ENCODE assay signal across 1 cellular context in the genomic region with DNA sequence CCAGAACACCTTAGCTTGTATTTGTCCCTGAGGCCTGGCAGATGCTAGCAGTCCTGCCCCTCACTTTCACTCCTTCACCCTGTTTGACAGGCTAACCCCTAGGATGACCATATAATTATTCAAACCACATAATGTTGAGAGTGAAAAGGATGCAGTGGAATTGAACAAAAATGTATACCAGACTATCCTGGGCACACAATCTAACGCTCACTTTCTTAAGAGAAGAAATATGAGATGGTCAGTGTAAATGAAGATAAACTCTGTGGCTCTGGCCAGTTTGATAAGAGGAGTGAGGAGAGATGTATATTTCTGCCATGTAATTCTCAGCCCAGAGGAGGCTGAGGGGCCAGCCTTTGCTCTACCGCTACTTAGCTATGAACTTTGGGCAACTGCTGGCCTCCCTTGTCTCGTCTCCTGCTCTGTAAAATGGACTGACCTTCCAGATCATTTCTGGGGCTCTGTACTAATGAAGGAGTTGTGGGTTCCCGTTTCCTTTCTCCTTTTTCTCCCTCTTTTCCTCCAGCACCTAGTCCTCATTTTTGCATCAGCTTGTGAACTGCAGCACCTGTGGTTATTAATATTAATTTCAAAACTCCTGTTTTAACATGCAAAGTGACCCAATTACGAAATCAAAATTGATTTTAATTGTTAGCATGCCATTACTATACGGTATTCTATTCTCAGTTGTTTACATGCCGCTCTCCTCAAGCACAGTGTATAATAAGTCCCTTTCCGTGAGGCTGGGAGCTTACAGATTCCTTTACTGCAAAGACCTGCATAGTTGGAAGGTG.
A peak's percentile ranks its signal among the peaks of the same experiment; 100 is the strongest.
TF ChIP-seq lines count a peak whose summit lies in the region.

No MANE protein-coding gene starts in this region.

TF ChIP-seq in K562, 482 proteins besides CTCF, POLR2A, EP300 and RAD21 (continued from another document):
- 0 out of 2 replicates have a peak, but pooled peaks have one; percentile 37 for TF ChIP-seq ZNF79 (CRISPR knock-in tag; IDR thresholded peaks at IDR 0.05; ENCODE audit: low read depth)
- TF ChIP-seq HDAC2 (IDR thresholded peaks at IDR 0.05): no peak; the same call in 1 of the 2 replicates
- no peak for TF ChIP-seq ZNF263 (CRISPR knock-in tag; IDR thresholded peaks at IDR 0.05; ENCODE audit: borderline replicate concordance)
- TF ChIP-seq SRSF7 (optimal IDR thresholded peaks at IDR 0.05; ENCODE audit: low read depth, low read length): no peak
- TF ChIP-seq KLF13 (tag; IDR thresholded peaks at IDR 0.05; ENCODE audit: borderline replicate concordance, low read depth): no peak
- peak; percentile 56; the same call in 1 of the 2 replicates for TF ChIP-seq ZNF41 (CRISPR knock-in tag; conservative IDR thresholded peaks at IDR 0.05)
- TF ChIP-seq, protein P1, sequence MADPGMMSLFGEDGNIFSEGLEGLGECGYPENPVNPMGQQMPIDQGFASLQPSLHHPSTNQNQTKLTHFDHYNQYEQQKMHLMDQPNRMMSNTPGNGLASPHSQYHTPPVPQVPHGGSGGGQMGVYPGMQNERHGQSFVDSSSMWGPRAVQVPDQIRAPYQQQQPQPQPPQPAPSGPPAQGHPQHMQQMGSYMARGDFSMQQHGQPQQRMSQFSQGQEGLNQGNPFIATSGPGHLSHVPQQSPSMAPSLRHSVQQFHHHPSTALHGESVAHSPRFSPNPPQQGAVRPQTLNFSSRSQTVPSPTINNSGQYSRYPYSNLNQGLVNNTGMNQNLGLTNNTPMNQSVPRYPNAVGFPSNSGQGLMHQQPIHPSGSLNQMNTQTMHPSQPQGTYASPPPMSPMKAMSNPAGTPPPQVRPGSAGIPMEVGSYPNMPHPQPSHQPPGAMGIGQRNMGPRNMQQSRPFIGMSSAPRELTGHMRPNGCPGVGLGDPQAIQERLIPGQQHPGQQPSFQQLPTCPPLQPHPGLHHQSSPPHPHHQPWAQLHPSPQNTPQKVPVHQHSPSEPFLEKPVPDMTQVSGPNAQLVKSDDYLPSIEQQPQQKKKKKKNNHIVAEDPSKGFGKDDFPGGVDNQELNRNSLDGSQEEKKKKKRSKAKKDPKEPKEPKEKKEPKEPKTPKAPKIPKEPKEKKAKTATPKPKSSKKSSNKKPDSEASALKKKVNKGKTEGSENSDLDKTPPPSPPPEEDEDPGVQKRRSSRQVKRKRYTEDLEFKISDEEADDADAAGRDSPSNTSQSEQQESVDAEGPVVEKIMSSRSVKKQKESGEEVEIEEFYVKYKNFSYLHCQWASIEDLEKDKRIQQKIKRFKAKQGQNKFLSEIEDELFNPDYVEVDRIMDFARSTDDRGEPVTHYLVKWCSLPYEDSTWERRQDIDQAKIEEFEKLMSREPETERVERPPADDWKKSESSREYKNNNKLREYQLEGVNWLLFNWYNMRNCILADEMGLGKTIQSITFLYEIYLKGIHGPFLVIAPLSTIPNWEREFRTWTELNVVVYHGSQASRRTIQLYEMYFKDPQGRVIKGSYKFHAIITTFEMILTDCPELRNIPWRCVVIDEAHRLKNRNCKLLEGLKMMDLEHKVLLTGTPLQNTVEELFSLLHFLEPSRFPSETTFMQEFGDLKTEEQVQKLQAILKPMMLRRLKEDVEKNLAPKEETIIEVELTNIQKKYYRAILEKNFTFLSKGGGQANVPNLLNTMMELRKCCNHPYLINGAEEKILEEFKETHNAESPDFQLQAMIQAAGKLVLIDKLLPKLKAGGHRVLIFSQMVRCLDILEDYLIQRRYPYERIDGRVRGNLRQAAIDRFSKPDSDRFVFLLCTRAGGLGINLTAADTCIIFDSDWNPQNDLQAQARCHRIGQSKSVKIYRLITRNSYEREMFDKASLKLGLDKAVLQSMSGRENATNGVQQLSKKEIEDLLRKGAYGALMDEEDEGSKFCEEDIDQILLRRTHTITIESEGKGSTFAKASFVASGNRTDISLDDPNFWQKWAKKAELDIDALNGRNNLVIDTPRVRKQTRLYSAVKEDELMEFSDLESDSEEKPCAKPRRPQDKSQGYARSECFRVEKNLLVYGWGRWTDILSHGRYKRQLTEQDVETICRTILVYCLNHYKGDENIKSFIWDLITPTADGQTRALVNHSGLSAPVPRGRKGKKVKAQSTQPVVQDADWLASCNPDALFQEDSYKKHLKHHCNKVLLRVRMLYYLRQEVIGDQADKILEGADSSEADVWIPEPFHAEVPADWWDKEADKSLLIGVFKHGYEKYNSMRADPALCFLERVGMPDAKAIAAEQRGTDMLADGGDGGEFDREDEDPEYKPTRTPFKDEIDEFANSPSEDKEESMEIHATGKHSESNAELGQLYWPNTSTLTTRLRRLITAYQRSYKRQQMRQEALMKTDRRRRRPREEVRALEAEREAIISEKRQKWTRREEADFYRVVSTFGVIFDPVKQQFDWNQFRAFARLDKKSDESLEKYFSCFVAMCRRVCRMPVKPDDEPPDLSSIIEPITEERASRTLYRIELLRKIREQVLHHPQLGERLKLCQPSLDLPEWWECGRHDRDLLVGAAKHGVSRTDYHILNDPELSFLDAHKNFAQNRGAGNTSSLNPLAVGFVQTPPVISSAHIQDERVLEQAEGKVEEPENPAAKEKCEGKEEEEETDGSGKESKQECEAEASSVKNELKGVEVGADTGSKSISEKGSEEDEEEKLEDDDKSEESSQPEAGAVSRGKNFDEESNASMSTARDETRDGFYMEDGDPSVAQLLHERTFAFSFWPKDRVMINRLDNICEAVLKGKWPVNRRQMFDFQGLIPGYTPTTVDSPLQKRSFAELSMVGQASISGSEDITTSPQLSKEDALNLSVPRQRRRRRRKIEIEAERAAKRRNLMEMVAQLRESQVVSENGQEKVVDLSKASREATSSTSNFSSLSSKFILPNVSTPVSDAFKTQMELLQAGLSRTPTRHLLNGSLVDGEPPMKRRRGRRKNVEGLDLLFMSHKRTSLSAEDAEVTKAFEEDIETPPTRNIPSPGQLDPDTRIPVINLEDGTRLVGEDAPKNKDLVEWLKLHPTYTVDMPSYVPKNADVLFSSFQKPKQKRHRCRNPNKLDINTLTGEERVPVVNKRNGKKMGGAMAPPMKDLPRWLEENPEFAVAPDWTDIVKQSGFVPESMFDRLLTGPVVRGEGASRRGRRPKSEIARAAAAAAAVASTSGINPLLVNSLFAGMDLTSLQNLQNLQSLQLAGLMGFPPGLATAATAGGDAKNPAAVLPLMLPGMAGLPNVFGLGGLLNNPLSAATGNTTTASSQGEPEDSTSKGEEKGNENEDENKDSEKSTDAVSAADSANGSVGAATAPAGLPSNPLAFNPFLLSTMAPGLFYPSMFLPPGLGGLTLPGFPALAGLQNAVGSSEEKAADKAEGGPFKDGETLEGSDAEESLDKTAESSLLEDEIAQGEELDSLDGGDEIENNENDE (IDR thresholded peaks at IDR 0.05; ENCODE audit: low read depth, low read length): no peak
- no peak for TF ChIP-seq PREB (CRISPR knock-in tag; IDR thresholded peaks at IDR 0.05)
TF ChIP-seq in K562: peak in this region for 104.
